1 cellular context compared by ENCODE assay signal in the genomic region with DNA sequence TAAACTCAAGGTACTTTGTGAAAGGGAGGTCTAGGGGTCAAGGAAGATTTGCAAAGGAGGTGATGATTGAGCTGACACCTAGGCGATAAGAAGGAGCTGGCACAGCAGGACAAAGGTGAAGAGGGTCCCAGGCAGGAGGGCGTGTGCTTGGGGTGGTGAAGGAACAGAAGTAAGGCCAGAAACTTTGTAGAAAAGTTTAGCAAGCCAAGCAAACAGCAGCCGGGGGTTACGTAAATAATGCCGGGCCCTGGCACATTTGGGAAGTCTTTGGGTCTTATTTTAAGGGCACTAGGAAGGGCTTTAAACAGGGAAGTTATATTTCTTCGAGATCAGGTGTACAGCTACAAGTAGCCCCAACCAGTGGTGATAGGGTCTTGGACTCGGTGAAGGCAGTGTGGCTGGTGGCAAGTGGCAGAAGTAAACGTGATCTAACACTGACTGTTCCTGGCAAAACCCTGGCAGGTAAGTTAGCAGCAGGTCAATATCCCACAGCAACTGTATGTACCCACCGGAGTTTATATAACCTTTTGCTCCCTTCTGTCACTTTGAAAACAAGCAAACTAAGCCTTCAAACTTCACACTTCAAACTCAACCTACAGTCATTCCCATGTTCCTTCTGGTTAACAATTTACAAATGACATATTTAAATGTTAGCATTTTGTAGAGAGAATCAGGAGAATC. TPM values are rescaled to one million over a fixed set of nuclear protein-coding genes. Genes with fewer than 3 reads are reported as not detected.
"Had no signal": no experiment of that assay in that cellular context is flagged by ENCODE, and none has a peak within 500 bp of the region (broad histone marks: within the 10 kb centered on the region; RNA-seq: fewer than 3 reads in every experiment).

No MANE protein-coding gene starts in this region.

RNA-seq across cellular contexts. Expression of gene PLGLB1, which starts 7.0 kb away (rescaled TPM):
- total RNA-seq: SJSA1 had no signal
